1 cellular context compared by ENCODE assay signal in the genomic region with DNA sequence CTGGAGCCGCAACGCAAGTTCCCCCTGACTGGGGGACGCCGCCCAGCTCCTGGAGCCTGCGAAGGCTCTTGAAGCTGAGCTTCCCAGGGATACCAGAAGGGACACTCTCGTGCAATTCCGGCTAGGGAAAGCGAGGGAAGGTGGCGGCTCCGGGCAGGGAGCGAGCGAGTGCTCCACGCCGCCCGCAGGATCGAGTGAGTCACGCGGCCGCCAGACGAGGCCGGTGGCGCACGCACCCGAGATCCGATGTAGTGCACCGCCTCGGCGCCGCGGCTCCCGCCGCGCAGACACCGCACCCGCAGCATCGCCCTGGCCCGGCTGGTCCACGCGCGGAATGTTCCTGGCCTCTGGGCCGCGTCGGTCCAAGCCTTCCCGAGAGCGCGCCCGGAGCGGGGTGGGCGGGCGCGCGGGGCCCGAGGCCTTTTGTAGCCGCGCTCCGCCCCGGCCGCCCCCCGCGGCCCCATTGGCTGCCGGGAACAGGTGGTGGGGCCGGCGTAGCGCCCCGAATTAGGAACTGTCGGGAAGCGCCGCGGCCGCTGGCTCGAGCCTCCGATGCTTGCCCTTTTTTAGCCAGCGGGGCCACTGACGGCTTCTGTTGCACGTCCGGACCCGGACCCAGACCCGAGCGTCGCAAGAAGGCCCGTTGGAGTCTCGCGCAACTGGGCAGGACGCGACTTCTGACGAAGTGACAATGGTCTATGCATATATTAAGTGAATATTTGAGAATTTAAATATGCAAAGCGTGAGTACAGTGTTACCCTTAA.
TF ChIP-seq lines count a peak whose summit lies in the region.

A gene with protein sequence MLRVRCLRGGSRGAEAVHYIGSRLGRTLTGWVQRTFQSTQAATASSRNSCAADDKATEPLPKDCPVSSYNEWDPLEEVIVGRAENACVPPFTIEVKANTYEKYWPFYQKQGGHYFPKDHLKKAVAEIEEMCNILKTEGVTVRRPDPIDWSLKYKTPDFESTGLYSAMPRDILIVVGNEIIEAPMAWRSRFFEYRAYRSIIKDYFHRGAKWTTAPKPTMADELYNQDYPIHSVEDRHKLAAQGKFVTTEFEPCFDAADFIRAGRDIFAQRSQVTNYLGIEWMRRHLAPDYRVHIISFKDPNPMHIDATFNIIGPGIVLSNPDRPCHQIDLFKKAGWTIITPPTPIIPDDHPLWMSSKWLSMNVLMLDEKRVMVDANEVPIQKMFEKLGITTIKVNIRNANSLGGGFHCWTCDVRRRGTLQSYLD (minus strand): TSS at position 396 of the 764 bp plus-strand sequence. CDS start 91 bp downstream, at position 305.

TF ChIP-seq in IMR-90, 13 proteins besides CTCF, POLR2A, EP300 and RAD21:
- TF ChIP-seq MAZ (IDR thresholded peaks at IDR 0.05; ENCODE audit: borderline replicate concordance, low read depth, low read length) (peak; percentile 48; the same call in 1 of the 2 replicates), SMC3 (IDR thresholded peaks at IDR 0.05; ENCODE audit: low read depth, low read length) (no peak), NFE2L2 (IDR thresholded peaks at IDR 0.05; ENCODE audit: low read depth, low read length) (no peak), BHLHE40 (IDR thresholded peaks at IDR 0.05; ENCODE audit: low read depth, low read length) (peak; percentile 23; the same call in 1 of the 2 replicates), FOS (IDR thresholded peaks at IDR 0.05; ENCODE audit: low read depth, low read length) (peak; percentile 58)
- TF ChIP-seq, protein P1, sequence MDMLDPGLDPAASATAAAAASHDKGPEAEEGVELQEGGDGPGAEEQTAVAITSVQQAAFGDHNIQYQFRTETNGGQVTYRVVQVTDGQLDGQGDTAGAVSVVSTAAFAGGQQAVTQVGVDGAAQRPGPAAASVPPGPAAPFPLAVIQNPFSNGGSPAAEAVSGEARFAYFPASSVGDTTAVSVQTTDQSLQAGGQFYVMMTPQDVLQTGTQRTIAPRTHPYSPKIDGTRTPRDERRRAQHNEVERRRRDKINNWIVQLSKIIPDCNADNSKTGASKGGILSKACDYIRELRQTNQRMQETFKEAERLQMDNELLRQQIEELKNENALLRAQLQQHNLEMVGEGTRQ (IDR thresholded peaks at IDR 0.05; ENCODE audit: low read depth, low read length), result peak; percentile 39; the same call in 1 of the 2 replicates
